Comparison of ENCODE assay signal across 1 cellular context in the genomic region with DNA sequence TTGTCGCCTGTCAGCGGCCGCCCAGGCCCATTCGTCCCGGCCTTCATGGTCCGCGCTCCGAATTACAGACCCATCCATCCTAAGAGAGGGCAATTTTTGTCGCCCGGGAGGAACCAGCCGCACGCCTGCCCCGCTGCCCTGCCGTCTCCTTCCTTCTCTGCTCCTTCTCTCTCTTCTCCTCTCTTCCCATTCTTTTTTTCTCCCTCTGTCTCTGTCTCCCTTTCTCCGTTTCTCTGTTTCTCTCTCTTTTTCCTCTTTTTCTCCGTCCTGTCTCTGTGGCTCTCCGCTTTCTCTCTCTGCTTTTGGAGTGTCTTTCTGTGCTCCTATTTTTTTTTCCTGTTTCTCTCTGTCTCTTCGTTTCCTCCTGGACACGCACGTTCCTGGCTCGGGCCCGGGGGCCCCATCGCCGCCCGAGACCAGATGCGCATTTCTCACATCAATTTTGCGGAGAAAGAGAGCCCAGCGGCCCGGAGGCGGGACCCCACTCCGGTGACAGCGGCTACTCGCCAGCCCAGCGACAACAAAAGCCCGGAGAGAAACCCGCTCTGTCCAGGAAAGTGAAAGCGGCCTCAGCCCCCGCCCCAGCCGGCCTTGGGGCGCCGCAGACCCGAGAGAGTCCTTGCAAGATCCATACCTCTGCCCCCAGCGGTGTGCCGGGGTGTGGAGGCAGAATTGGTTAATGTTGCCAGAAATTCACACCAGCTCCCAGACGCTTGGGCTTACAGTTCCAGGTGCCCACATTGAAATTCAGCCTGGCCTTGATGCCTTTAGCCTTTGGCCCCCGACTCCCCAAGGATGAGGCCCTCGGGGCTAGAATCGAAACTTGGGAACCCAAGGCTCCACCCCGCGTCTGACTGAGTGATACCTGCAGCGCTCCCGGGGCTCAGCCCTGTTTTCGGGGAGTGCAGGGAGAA.
A peak's percentile ranks its signal among the peaks of the same experiment; 100 is the strongest.
TF ChIP-seq lines count a peak whose summit lies in the region.

No MANE protein-coding gene starts in this region.

TF ChIP-seq in H1, 55 proteins besides CTCF, POLR2A, EP300 and RAD21 (continued from another document):
- peak; percentile 21 for TF ChIP-seq RNF2 (IDR thresholded peaks at IDR 0.05; ENCODE audit: borderline replicate concordance, low read depth, low read length, missing control alignments, poor library complexity, severe bottlenecking)
- no peak for TF ChIP-seq HDAC2 (IDR thresholded peaks at IDR 0.05; ENCODE audit: borderline replicate concordance in 1 of 2, low read depth in 2 of 2, low read length in 2 of 2)
- TF ChIP-seq, protein P1, sequence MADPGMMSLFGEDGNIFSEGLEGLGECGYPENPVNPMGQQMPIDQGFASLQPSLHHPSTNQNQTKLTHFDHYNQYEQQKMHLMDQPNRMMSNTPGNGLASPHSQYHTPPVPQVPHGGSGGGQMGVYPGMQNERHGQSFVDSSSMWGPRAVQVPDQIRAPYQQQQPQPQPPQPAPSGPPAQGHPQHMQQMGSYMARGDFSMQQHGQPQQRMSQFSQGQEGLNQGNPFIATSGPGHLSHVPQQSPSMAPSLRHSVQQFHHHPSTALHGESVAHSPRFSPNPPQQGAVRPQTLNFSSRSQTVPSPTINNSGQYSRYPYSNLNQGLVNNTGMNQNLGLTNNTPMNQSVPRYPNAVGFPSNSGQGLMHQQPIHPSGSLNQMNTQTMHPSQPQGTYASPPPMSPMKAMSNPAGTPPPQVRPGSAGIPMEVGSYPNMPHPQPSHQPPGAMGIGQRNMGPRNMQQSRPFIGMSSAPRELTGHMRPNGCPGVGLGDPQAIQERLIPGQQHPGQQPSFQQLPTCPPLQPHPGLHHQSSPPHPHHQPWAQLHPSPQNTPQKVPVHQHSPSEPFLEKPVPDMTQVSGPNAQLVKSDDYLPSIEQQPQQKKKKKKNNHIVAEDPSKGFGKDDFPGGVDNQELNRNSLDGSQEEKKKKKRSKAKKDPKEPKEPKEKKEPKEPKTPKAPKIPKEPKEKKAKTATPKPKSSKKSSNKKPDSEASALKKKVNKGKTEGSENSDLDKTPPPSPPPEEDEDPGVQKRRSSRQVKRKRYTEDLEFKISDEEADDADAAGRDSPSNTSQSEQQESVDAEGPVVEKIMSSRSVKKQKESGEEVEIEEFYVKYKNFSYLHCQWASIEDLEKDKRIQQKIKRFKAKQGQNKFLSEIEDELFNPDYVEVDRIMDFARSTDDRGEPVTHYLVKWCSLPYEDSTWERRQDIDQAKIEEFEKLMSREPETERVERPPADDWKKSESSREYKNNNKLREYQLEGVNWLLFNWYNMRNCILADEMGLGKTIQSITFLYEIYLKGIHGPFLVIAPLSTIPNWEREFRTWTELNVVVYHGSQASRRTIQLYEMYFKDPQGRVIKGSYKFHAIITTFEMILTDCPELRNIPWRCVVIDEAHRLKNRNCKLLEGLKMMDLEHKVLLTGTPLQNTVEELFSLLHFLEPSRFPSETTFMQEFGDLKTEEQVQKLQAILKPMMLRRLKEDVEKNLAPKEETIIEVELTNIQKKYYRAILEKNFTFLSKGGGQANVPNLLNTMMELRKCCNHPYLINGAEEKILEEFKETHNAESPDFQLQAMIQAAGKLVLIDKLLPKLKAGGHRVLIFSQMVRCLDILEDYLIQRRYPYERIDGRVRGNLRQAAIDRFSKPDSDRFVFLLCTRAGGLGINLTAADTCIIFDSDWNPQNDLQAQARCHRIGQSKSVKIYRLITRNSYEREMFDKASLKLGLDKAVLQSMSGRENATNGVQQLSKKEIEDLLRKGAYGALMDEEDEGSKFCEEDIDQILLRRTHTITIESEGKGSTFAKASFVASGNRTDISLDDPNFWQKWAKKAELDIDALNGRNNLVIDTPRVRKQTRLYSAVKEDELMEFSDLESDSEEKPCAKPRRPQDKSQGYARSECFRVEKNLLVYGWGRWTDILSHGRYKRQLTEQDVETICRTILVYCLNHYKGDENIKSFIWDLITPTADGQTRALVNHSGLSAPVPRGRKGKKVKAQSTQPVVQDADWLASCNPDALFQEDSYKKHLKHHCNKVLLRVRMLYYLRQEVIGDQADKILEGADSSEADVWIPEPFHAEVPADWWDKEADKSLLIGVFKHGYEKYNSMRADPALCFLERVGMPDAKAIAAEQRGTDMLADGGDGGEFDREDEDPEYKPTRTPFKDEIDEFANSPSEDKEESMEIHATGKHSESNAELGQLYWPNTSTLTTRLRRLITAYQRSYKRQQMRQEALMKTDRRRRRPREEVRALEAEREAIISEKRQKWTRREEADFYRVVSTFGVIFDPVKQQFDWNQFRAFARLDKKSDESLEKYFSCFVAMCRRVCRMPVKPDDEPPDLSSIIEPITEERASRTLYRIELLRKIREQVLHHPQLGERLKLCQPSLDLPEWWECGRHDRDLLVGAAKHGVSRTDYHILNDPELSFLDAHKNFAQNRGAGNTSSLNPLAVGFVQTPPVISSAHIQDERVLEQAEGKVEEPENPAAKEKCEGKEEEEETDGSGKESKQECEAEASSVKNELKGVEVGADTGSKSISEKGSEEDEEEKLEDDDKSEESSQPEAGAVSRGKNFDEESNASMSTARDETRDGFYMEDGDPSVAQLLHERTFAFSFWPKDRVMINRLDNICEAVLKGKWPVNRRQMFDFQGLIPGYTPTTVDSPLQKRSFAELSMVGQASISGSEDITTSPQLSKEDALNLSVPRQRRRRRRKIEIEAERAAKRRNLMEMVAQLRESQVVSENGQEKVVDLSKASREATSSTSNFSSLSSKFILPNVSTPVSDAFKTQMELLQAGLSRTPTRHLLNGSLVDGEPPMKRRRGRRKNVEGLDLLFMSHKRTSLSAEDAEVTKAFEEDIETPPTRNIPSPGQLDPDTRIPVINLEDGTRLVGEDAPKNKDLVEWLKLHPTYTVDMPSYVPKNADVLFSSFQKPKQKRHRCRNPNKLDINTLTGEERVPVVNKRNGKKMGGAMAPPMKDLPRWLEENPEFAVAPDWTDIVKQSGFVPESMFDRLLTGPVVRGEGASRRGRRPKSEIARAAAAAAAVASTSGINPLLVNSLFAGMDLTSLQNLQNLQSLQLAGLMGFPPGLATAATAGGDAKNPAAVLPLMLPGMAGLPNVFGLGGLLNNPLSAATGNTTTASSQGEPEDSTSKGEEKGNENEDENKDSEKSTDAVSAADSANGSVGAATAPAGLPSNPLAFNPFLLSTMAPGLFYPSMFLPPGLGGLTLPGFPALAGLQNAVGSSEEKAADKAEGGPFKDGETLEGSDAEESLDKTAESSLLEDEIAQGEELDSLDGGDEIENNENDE (IDR thresholded peaks at IDR 0.05; ENCODE audit: insufficient replicate concordance, low read length), result no peak
- TF ChIP-seq PHF8 (conservative IDR thresholded peaks at IDR 0.05; ENCODE audit: low read depth, low read length), result no peak
- TF ChIP-seq YY1 (IDR thresholded peaks at IDR 0.05; ENCODE audit: low read depth, low read length), result no peak
- TF ChIP-seq JUN (IDR thresholded peaks at IDR 0.05; ENCODE audit: low read depth, low read length), result no peak
- peak; percentile 85 for TF ChIP-seq SUZ12 (IDR thresholded peaks at IDR 0.05; ENCODE audit: low read length)
- TF ChIP-seq, protein P2, sequence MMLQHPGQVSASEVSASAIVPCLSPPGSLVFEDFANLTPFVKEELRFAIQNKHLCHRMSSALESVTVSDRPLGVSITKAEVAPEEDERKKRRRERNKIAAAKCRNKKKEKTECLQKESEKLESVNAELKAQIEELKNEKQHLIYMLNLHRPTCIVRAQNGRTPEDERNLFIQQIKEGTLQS (IDR thresholded peaks at IDR 0.05; ENCODE audit: insufficient read depth, low read depth, low read length), result no peak
- peak; percentile 84; the same call in 1 of the 2 replicates for TF ChIP-seq CBX8 (IDR thresholded peaks at IDR 0.05; ENCODE audit: borderline replicate concordance, low read depth, low read length)
- TF ChIP-seq, protein P3, sequence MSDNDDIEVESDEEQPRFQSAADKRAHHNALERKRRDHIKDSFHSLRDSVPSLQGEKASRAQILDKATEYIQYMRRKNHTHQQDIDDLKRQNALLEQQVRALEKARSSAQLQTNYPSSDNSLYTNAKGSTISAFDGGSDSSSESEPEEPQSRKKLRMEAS (IDR thresholded peaks at IDR 0.05), result no peak
- TF ChIP-seq, protein P4, sequence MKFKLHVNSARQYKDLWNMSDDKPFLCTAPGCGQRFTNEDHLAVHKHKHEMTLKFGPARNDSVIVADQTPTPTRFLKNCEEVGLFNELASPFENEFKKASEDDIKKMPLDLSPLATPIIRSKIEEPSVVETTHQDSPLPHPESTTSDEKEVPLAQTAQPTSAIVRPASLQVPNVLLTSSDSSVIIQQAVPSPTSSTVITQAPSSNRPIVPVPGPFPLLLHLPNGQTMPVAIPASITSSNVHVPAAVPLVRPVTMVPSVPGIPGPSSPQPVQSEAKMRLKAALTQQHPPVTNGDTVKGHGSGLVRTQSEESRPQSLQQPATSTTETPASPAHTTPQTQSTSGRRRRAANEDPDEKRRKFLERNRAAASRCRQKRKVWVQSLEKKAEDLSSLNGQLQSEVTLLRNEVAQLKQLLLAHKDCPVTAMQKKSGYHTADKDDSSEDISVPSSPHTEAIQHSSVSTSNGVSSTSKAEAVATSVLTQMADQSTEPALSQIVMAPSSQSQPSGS (IDR thresholded peaks at IDR 0.05; ENCODE audit: low read length), result no peak
- no peak for TF ChIP-seq TBP (IDR thresholded peaks at IDR 0.05; ENCODE audit: low read depth, low read length)
- TF ChIP-seq SP1 (IDR thresholded peaks at IDR 0.05; ENCODE audit: low read depth, low read length), result peak; percentile 72
- no peak for TF ChIP-seq NANOG (IDR thresholded peaks at IDR 0.05; ENCODE audit: insufficient read depth, low read depth, low read length, poor library complexity, severe bottlenecking)
